In the genomic region with DNA sequence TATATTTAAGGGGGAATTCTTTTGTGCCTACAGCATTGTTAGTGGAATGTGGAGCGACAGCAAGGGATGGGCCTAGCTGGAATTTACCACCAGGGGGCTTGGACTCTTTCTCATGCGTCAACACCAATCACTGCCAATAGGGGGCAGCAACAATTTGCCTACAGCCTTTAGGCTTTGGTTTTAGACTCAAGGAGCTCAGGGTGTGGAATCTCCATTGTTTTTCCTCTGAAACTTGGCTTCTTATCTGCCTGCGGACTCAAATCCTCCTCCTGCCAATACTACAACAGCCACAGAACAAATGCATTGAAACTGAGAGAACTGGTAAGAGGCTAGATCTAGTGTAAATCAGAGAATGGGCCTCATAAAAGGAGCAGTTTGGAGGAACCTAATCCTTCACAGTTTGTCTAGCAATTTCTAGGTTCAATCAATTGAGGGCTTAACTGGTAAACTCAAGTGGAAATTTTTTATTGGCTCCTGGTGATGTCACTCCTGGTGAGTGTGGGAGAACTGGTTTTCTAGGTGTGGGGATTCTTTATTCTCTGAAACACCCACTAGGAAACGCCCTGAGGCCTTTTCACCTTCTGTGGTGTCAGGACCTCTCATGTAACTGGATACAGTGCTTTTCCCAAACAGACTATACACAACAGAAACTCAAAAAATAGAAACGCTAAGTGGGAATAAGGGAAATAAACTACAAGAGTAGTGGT, we compare ENCODE assay signal across 8 cellular contexts. TPM values are rescaled to one million over a fixed set of nuclear protein-coding genes. Genes with fewer than 3 reads are reported as not detected.
A peak's percentile ranks its signal among the peaks of the same experiment; 100 is the strongest.
DNase-seq lines count a peak whose midpoint lies in the region; ATAC-seq, FAIRE-seq and TF ChIP-seq lines count a peak whose summit lies in the region.

No MANE protein-coding gene starts in this region.

- peak overlapping the region; percentile 26 for H3K27ac ChIP-seq in Karpas-422 (ENCODE audit: low read length)
- H3K27ac ChIP-seq in neural progenitor cell = peak overlapping the region; percentile 13
- peak overlapping the region; percentile 77 to 84 (median 80) for H3K27ac ChIP-seq in transverse colon

- in situ Hi-C loops in transverse colon (cut with MboI; ENCODE audit: low pct_ligation_motif_present in 1 of 4, low pct_unique_long_range_greater_than_20kb in 1 of 4, low sequenced_read_pairs in 3 of 4) = no loop called here

- FAIRE-seq in RCC 7860 (lab: Jason Lieb, UNC) = peak; percentile 63

- H4K20me1 ChIP-seq in Karpas-422 (ENCODE audit: insufficient read depth, low read depth, low read length) (no peaks in the 10 kb centered on the region), neural progenitor cell (ENCODE audit: low read depth) (no peaks in the 10 kb centered on the region)

- no peaks in the 10 kb centered on the region for H3K9me3 Mint-ChIP-seq in activated T-helper 17 cell treated with anti-CD3 and anti-CD28 coated beads, Interleukin-2, amount 50 U/mL, for 72 hours
- peaks cover 5% of the 10 kb centered on the region for H3K9me3 Mint-ChIP-seq in neural progenitor cell

- H3K9me2 ChIP-seq in Karpas-422 (replicated peaks; ENCODE audit: insufficient read depth, low read length) = no peaks in the 10 kb centered on the region

- TF ChIP-seq EP300 in transverse colon (IDR thresholded peaks at IDR 0.05; ENCODE audit: low read depth) = no peak

- no peaks in the 10 kb centered on the region for H3K27me3 ChIP-seq in Karpas-422 (ENCODE audit: low read length)
- no peaks in the 10 kb centered on the region for H3K27me3 ChIP-seq in neural progenitor cell
- no peaks in the 10 kb centered on the region for H3K27me3 ChIP-seq in transverse colon

- TF ChIP-seq CTCF in GM12873 (IDR thresholded peaks at IDR 0.05; ENCODE audit: insufficient read depth, low read depth, low read length, missing control alignments) (peak; percentile 99), fibroblast of villous mesenchyme (IDR thresholded peaks at IDR 0.05; ENCODE audit: insufficient read depth, low read depth, low read length) (peak; percentile 97), neural progenitor cell (IDR thresholded peaks at IDR 0.05) (peak; percentile 99), transverse colon (IDR thresholded peaks at IDR 0.05) (peak; percentile 77 to 97 (median 85))

- H3K9me3 ChIP-seq in Karpas-422 (ENCODE audit: low read length) = no peaks in the 10 kb centered on the region
- H3K9me3 ChIP-seq in neural progenitor cell (ENCODE audit: low read depth) = no peaks in the 10 kb centered on the region
- no peaks in the 10 kb centered on the region for H3K9me3 ChIP-seq in transverse colon

- H3K4me1 ChIP-seq in Karpas-422 (ENCODE audit: low read length) (peaks cover 51% of the 10 kb centered on the region), neural progenitor cell (peaks cover 25% of the 10 kb centered on the region), transverse colon (peaks cover 0 to 25% (median 17%) of the 10 kb centered on the region in 4 donors)

- peaks cover 11% of the 10 kb centered on the region for H3K36me3 Mint-ChIP-seq in activated T-helper 17 cell treated with anti-CD3 and anti-CD28 coated beads, Interleukin-2, amount 50 U/mL, for 72 hours (ENCODE audit: low read depth)
- H3K36me3 Mint-ChIP-seq in neural progenitor cell = no peaks in the 10 kb centered on the region

- WGBS in transverse colon (ENCODE audit: low coverage in 1 of 2), 2 donors = 23% methylated on average over 5 of the region's 5 CpGs; no CpG with 5 or more reads in 1 of the 2 donors

- H3K4me1 Mint-ChIP-seq in activated T-helper 17 cell treated with anti-CD3 and anti-CD28 coated beads, Interleukin-2, amount 50 U/mL, for 72 hours = peaks cover 23% of the 10 kb centered on the region
- H3K4me1 Mint-ChIP-seq in neural progenitor cell = peaks cover 29% of the 10 kb centered on the region

- peaks cover 12% of the 10 kb centered on the region for H3F3A ChIP-seq in neural progenitor cell (ENCODE audit: low read depth)

- H3K27ac Mint-ChIP-seq in activated T-helper 17 cell treated with anti-CD3 and anti-CD28 coated beads, Interleukin-2, amount 50 U/mL, for 72 hours = peak overlapping the region; percentile 99
- H3K27ac Mint-ChIP-seq in neural progenitor cell = peak overlapping the region; percentile 66

- no peak for TF ChIP-seq POLR2A in transverse colon (IDR thresholded peaks at IDR 0.05)

- intact Hi-C loops in transverse colon (cut with DNase I; ENCODE audit: low total_unique reads) = no loop called here

- H3K4me2 ChIP-seq in Karpas-422 (ENCODE audit: low read depth, low read length, poor library complexity, severe bottlenecking) (no peak overlapping the region), neural progenitor cell (peak overlapping the region; percentile 17)

- ATAC-seq in activated T-helper 17 cell treated with anti-CD3 and anti-CD28 coated beads, Interleukin-2, amount 50 U/mL, for 72 hours (replicated peaks) = peak; percentile 10
- no peak for ATAC-seq in GM21529 (IDR thresholded peaks at IDR 0.05; ENCODE audit: unreplicated experiment)

- H3K36me3 ChIP-seq in Karpas-422 (ENCODE audit: insufficient read depth, low read length) (no peaks in the 10 kb centered on the region), neural progenitor cell (no peaks in the 10 kb centered on the region), transverse colon (no peaks in the 10 kb centered on the region)

- no peaks in the 10 kb centered on the region for H3K79me2 ChIP-seq in Karpas-422 (ENCODE audit: low read length)
- no peaks in the 10 kb centered on the region for H3K79me2 ChIP-seq in neural progenitor cell (ENCODE audit: low read depth)

- no peaks in the 10 kb centered on the region for H3K27me3 Mint-ChIP-seq in activated T-helper 17 cell treated with anti-CD3 and anti-CD28 coated beads, Interleukin-2, amount 50 U/mL, for 72 hours
- H3K27me3 Mint-ChIP-seq in neural progenitor cell (ENCODE audit: insufficient read depth, low read depth) = no peaks in the 10 kb centered on the region

- H2AFZ ChIP-seq in Karpas-422 (ENCODE audit: low read length) (no peak overlapping the region), neural progenitor cell (replicated peaks) (no peak overlapping the region)

- DNase-seq in Karpas-422 (peak; percentile 94), RCC 7860 (ENCODE audit: low spot score) (peak; percentile 71), fibroblast of villous mesenchyme (ENCODE audit: low read depth) (peak; percentile 86), neural progenitor cell (ENCODE audit: low spot score) (peak; percentile 91), transverse colon (peak; percentile 86)

- no peak overlapping the region for H3K9ac ChIP-seq in Karpas-422 (ENCODE audit: low read length)
- no peak overlapping the region for H3K9ac ChIP-seq in neural progenitor cell

- peak overlapping the region; percentile 97 for H3K4me3 Mint-ChIP-seq in activated T-helper 17 cell treated with anti-CD3 and anti-CD28 coated beads, Interleukin-2, amount 50 U/mL, for 72 hours
- H3K4me3 Mint-ChIP-seq in neural progenitor cell = no peak overlapping the region

- H3K4me3 ChIP-seq in Karpas-422 (ENCODE audit: low read length) = no peak overlapping the region
- no peak overlapping the region for H3K4me3 ChIP-seq in fibroblast of villous mesenchyme (ENCODE audit: low read depth, low read length)
- H3K4me3 ChIP-seq in neural progenitor cell = no peak overlapping the region
- no peak overlapping the region for H3K4me3 ChIP-seq in transverse colon

RNA-seq across cellular contexts. Expression of a gene that starts 27.9 kb away (rescaled TPM):
- 2,363 and 3,856 TPM in 2 replicates for total RNA-seq in Karpas-422 (2014; rRNA removed; shearing (Covaris generic); ENCODE audit: low replicate concordance)
- 1,000 to 10,000 TPM; 6,631 to 7,873 TPM for total RNA-seq in activated T-helper 17 cell treated with anti-CD3 and anti-CD28 coated beads, Interleukin-2, amount 50 U/mL, for 72 hours
- 7,483 and 8,887 TPM in 2 replicates for total RNA-seq in fibroblast of villous mesenchyme
- 2,407 and 3,462 TPM in 2 replicates for total RNA-seq in neural progenitor cell (ENCODE audit: low replicate concordance)
- 1,000 to 10,000 TPM in 3 of 4 donors, 100 to 1,000 TPM in 1; 680 to 4,578 (median 2,996) TPM for total RNA-seq in transverse colon

RNA-seq across cellular contexts. Expression of a gene that starts 40.6 kb away (rescaled TPM):
- not detected in 2 replicates for total RNA-seq in Karpas-422 (2014; rRNA removed; shearing (Covaris generic); ENCODE audit: low replicate concordance)
- total RNA-seq in activated T-helper 17 cell treated with anti-CD3 and anti-CD28 coated beads, Interleukin-2, amount 50 U/mL, for 72 hours = not detected
- total RNA-seq in fibroblast of villous mesenchyme = not detected in 2 replicates
- total RNA-seq in neural progenitor cell (ENCODE audit: low replicate concordance) = not detected in 2 replicates
- 1 to 10 TPM in 1 of 4 donors, under 1 TPM in 2, not detected in 1; 0.37 to 1.3 (median 0.82) TPM for total RNA-seq in transverse colon

Comparison
In these comparisons a context has a peak if more than half of its experiments do, and no peak if none do; other contexts are left out.
1. H3K27ac ChIP-seq: peak in every context shown above with its lines; median percentile 80 in transverse colon; 26 in Karpas-422; 13 in neural progenitor cell.